In the genomic region with DNA sequence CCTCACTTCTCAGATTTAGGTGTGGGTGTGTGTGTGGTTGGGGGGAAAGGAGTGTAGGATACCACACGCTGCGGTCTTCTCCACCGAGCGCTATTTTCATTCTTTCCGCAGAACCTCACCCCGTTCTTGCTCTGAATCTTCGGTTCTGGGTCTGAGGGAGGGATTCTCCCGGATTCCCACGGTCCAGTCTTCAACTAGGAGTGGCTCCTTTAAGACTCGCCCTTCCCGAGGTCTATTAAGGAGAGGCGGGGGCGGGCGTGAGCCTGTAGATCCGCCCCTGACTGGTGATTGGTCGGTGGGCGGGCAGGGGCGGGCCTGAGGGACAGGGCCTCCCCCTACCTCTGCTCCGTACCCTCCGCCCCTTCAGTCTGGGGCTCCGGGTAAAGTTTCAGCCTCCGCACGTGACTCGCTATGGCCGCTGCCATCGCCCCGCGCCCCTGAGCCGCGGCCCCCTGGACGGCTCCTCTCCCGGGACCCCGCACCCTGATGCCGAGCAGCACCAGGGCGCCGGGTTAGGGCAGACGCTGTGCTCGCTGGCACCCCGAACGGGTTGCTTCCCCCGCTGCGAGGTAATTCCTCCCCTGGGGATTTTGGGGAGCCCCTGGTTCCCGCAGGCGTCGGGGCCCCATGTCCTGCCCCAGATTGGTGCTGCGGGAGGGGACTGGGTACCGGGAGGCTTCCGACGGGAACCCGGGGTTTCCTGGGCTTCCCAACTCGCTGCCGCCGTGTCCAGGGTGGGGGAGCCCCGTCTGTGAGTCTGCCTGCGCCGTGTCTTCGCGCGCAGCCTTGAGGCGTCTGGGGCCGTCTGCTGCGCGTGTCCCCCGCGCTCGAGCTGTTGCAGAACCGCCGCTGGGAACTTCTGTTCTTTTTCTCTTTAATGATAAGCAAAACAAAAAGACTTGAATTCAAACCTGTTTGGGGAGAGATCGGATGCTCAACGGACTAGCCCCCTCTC, we compare ENCODE assay signal across 8 cellular contexts. TPM values are rescaled to one million over a fixed set of nuclear protein-coding genes. Genes with fewer than 3 reads are reported as not detected.
DNase-seq lines count a peak whose midpoint lies in the region; ATAC-seq and TF ChIP-seq lines count a peak whose summit lies in the region.

No MANE protein-coding gene starts in this region.

- WGBS in heart left ventricle, 4 donors, result 0% methylated on average over 36 to 70 of the region's 70 CpGs

- H3K36me3 ChIP-seq in SU-DHL-6 (ENCODE audit: low read length) (no peaks in the 10 kb centered on the region), heart left ventricle (no peaks in the 10 kb centered on the region)

- peak overlapping the region; percentile 85 for H3K4me3 Mint-ChIP-seq in activated naive CD8-positive, alpha-beta T cell treated with anti-CD3 and anti-CD28 coated beads, Interleukin-2, amount 50 U/mL, for 24 hours
- peak overlapping the region; percentile 90 for H3K4me3 Mint-ChIP-seq in type B pancreatic cell

- DNase-seq in NCI-H128 (lab: John Stamatoyannopoulos, UW; ENCODE audit: unreplicated experiment), result peak; percentile 43
- DNase-seq in activated naive CD8-positive, alpha-beta T cell treated with anti-CD3 and anti-CD28 coated beads, Interleukin-2, amount 50 U/mL, for 24 hours, result peak; percentile 89
- DNase-seq in heart left ventricle, result peak; percentile 96 to 98 (median 97)
- DNase-seq in pons (ENCODE audit: low spot score), result peak; percentile 93
- DNase-seq in type B pancreatic cell (ENCODE audit: extremely low spot score, unreplicated experiment), result peak; percentile 94

- H3K4me2 ChIP-seq in SU-DHL-6 (ENCODE audit: low read depth, low read length, poor library complexity, severe bottlenecking), result peak overlapping the region; percentile 81

- H3K4me3 ChIP-seq in GM08714 (ENCODE audit: low read length) (peak overlapping the region; percentile 79), SU-DHL-6 (ENCODE audit: insufficient read depth, low read length, poor library complexity, severe bottlenecking) (peak overlapping the region; percentile 73), heart left ventricle (peak overlapping the region; percentile 76 to 100 (median 88))

- peaks cover 15 to 96% (median 84%) of the 10 kb centered on the region in 12 donors for H3K4me1 ChIP-seq in heart left ventricle

- intact Hi-C loops in heart left ventricle (cut with DNase I), result loop anchor here in 3 of 10 donors (1.0 to 10.0 kb wide), 3 partner anchors 24 to 653 kb away; a partner anchor contains a TSS

- H3K9ac ChIP-seq in SU-DHL-6 (ENCODE audit: low read length), result peak overlapping the region; percentile 74

- H3K9me3 Mint-ChIP-seq in activated naive CD8-positive, alpha-beta T cell treated with anti-CD3 and anti-CD28 coated beads, Interleukin-2, amount 50 U/mL, for 24 hours, result no peaks in the 10 kb centered on the region
- H3K9me3 Mint-ChIP-seq in type B pancreatic cell, result no peaks in the 10 kb centered on the region

- peaks cover 3% of the 10 kb centered on the region for H3K36me3 Mint-ChIP-seq in activated naive CD8-positive, alpha-beta T cell treated with anti-CD3 and anti-CD28 coated beads, Interleukin-2, amount 50 U/mL, for 24 hours (ENCODE audit: low read depth)
- H3K36me3 Mint-ChIP-seq in type B pancreatic cell, result no peaks in the 10 kb centered on the region

- H2AFZ ChIP-seq in SU-DHL-6 (ENCODE audit: low read depth, low read length, severe bottlenecking), result peak overlapping the region; percentile 71

- peaks cover 75% of the 10 kb centered on the region for H3K4me1 Mint-ChIP-seq in activated naive CD8-positive, alpha-beta T cell treated with anti-CD3 and anti-CD28 coated beads, Interleukin-2, amount 50 U/mL, for 24 hours
- H3K4me1 Mint-ChIP-seq in type B pancreatic cell (ENCODE audit: unreplicated experiment), result peaks cover 78% of the 10 kb centered on the region

- H4K20me1 ChIP-seq in SU-DHL-6 (ENCODE audit: low read depth, low read length), result no peaks in the 10 kb centered on the region

- H3K27ac ChIP-seq in SU-DHL-6 (ENCODE audit: low read depth, low read length) (peak overlapping the region; percentile 46), heart left ventricle (peak overlapping the region; percentile 90 to 99 (median 95))

- TF ChIP-seq CTCF in SU-DHL-6 (IDR thresholded peaks at IDR 0.05; ENCODE audit: insufficient read depth, low read length, poor library complexity, severe bottlenecking) (no peak), heart left ventricle (IDR thresholded peaks at IDR 0.05) (no peak), type B pancreatic cell (conservative IDR thresholded peaks at IDR 0.05) (no peak)

- no peaks in the 10 kb centered on the region for H3K9me2 ChIP-seq in SU-DHL-6 (replicated peaks; ENCODE audit: insufficient read depth, low read length)

- peaks cover 9% of the 10 kb centered on the region for H3F3A ChIP-seq in SU-DHL-6 (ENCODE audit: insufficient read depth)

- H3K9me3 ChIP-seq in SU-DHL-6 (ENCODE audit: insufficient read depth, low read length) (no peaks in the 10 kb centered on the region), heart left ventricle (no peaks in the 10 kb centered on the region)

- TF ChIP-seq POLR2A in heart left ventricle (IDR thresholded peaks at IDR 0.05), result peak; percentile 27 to 92

- peak overlapping the region; percentile 100 for H3K27ac Mint-ChIP-seq in activated naive CD8-positive, alpha-beta T cell treated with anti-CD3 and anti-CD28 coated beads, Interleukin-2, amount 50 U/mL, for 24 hours
- H3K27ac Mint-ChIP-seq in type B pancreatic cell, result peak overlapping the region; percentile 95

- peaks cover 29% of the 10 kb centered on the region; the same call in 1 of the 2 replicates for H3K79me2 ChIP-seq in SU-DHL-6 (ENCODE audit: insufficient read depth, low read length)

- ATAC-seq in HG02610 (IDR thresholded peaks at IDR 0.05; ENCODE audit: unreplicated experiment), result peak; percentile 69
- peak; percentile 64 for ATAC-seq in activated naive CD8-positive, alpha-beta T cell treated with anti-CD3 and anti-CD28 coated beads, Interleukin-2, amount 50 U/mL, for 24 hours
- peak; percentile 87 to 93 (median 92) for ATAC-seq in heart left ventricle

- peaks cover 4% of the 10 kb centered on the region for H3K27me3 Mint-ChIP-seq in activated naive CD8-positive, alpha-beta T cell treated with anti-CD3 and anti-CD28 coated beads, Interleukin-2, amount 50 U/mL, for 24 hours
- H3K27me3 Mint-ChIP-seq in type B pancreatic cell, result no peaks in the 10 kb centered on the region

- no peaks in the 10 kb centered on the region for H3K27me3 ChIP-seq in SU-DHL-6 (ENCODE audit: low read length)
- no peaks in the 10 kb centered on the region for H3K27me3 ChIP-seq in heart left ventricle

RNA-seq across cellular contexts. Expression of a gene that starts 9.2 kb away (rescaled TPM):
- 10 to 100 TPM; 14.1 to 41.4 (median 19.4) TPM for total RNA-seq in heart left ventricle
- polyA plus RNA-seq in heart left ventricle, result 10 to 100 TPM; 15.5 to 22.0 TPM
- 23.8 and 34.3 TPM in 2 replicates for total RNA-seq in type B pancreatic cell (ENCODE audit: low replicate concordance)

RNA-seq across cellular contexts. Expression of a gene that starts 30.5 kb away (rescaled TPM):
- 1 to 10 TPM in 2 of 9 donors, under 1 TPM in 7; 0.07 to 9.8 (median 0.69) TPM for total RNA-seq in heart left ventricle
- 1 to 10 TPM in 1 of 2 donors, under 1 TPM in 1; 0.34 to 2.8 TPM for polyA plus RNA-seq in heart left ventricle
- total RNA-seq in type B pancreatic cell (ENCODE audit: low replicate concordance), result 23.2 and 50.3 TPM in 2 replicates

RNA-seq across cellular contexts. Expression of a gene that starts 46.4 kb away (rescaled TPM):
- 1 to 10 TPM; 1.2 to 8.7 (median 2.2) TPM for total RNA-seq in heart left ventricle
- under 1 TPM; 0.30 to 0.35 TPM for polyA plus RNA-seq in heart left ventricle
- 0.36 and 0.43 TPM in 2 replicates for total RNA-seq in type B pancreatic cell (ENCODE audit: low replicate concordance)

Comparison
In these comparisons a context has a peak if more than half of its experiments do, and no peak if none do; other contexts are left out.
1. Peak in every context shown above with its lines: DNase-seq, ATAC-seq, H3K4me3 ChIP-seq and H3K27ac ChIP-seq.
2. DNase-seq: peak in every context shown above with its lines; median percentile 97 in heart left ventricle; 94 in type B pancreatic cell; 93 in pons; 89 in activated naive CD8-positive, alpha-beta T cell treated with anti-CD3 and anti-CD28 coated beads, Interleukin-2, amount 50 U/mL, for 24 hours; 43 in NCI-H128.